1 cellular context compared by ENCODE assay signal in the genomic region with DNA sequence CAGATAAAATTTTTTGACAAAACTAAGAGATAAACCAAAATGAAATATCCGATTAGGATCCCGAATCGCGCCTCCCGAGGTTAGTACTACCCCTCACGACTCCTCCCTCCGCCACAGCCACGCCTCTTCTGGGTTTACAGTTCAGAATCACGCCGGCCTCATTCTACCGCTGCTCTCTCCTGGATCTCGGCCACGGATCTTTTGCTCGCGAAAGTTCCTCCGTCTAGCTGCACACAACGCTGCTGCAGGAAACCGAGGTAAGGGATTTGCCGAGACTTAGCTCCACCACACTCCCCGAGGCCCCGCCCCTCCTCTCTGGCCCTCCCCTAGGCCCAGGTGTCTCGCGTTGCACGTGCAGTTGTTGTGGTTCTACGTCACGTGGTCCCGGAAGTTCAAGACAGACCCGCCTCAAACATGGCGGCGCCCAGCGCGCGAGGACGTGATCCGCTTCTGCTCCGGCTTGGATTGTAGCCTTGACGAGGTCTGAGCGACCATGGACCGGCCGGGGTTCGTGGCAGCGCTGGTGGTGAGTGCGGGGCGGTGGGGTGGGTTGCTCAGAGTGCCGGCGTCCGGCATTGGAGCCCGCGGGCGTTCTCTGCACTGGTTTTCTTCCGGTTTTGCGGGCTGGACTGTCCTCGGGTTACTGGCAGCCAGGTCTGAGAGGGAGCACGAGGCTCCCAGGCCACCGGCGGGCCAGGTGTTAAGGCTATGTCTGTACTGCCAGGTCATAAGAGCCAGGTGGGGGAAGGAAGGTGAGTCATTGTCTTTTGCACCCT.
A peak's percentile ranks its signal among the peaks of the same experiment; 100 is the strongest.
TF ChIP-seq lines count a peak whose summit lies in the region.

A gene with protein sequence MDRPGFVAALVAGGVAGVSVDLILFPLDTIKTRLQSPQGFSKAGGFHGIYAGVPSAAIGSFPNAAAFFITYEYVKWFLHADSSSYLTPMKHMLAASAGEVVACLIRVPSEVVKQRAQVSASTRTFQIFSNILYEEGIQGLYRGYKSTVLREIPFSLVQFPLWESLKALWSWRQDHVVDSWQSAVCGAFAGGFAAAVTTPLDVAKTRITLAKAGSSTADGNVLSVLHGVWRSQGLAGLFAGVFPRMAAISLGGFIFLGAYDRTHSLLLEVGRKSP (plus strand): TSS at position 400 of the 776 bp plus-strand sequence. CDS start 94 bp downstream, at position 494.

TF ChIP-seq in SK-N-SH, 30 proteins besides CTCF, POLR2A, EP300 and RAD21 (continued from another document):
- TF ChIP-seq, protein P1, sequence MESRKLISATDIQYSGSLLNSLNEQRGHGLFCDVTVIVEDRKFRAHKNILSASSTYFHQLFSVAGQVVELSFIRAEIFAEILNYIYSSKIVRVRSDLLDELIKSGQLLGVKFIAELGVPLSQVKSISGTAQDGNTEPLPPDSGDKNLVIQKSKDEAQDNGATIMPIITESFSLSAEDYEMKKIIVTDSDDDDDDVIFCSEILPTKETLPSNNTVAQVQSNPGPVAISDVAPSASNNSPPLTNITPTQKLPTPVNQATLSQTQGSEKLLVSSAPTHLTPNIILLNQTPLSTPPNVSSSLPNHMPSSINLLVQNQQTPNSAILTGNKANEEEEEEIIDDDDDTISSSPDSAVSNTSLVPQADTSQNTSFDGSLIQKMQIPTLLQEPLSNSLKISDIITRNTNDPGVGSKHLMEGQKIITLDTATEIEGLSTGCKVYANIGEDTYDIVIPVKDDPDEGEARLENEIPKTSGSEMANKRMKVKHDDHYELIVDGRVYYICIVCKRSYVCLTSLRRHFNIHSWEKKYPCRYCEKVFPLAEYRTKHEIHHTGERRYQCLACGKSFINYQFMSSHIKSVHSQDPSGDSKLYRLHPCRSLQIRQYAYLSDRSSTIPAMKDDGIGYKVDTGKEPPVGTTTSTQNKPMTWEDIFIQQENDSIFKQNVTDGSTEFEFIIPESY (IDR thresholded peaks at IDR 0.05; ENCODE audit: borderline replicate concordance, low read depth): peak; percentile 96
- TF ChIP-seq SIN3A (IDR thresholded peaks at IDR 0.05; ENCODE audit: borderline replicate concordance, low read depth, low read length): peak; percentile 98
- TF ChIP-seq NFIC (IDR thresholded peaks at IDR 0.05; ENCODE audit: borderline replicate concordance): no peak
- TF ChIP-seq, protein P2, sequence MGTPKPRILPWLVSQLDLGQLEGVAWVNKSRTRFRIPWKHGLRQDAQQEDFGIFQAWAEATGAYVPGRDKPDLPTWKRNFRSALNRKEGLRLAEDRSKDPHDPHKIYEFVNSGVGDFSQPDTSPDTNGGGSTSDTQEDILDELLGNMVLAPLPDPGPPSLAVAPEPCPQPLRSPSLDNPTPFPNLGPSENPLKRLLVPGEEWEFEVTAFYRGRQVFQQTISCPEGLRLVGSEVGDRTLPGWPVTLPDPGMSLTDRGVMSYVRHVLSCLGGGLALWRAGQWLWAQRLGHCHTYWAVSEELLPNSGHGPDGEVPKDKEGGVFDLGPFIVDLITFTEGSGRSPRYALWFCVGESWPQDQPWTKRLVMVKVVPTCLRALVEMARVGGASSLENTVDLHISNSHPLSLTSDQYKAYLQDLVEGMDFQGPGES (IDR thresholded peaks at IDR 0.05; ENCODE audit: low read depth, low read length): no peak
- TF ChIP-seq, protein P3, sequence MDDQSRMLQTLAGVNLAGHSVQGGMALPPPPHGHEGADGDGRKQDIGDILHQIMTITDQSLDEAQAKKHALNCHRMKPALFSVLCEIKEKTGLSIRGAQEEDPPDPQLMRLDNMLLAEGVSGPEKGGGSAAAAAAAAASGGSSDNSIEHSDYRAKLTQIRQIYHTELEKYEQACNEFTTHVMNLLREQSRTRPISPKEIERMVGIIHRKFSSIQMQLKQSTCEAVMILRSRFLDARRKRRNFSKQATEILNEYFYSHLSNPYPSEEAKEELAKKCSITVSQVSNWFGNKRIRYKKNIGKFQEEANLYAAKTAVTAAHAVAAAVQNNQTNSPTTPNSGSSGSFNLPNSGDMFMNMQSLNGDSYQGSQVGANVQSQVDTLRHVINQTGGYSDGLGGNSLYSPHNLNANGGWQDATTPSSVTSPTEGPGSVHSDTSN (IDR thresholded peaks at IDR 0.05): no peak
- TF ChIP-seq FOSL2 (IDR thresholded peaks at IDR 0.05; ENCODE audit: borderline replicate concordance, low read depth): no peak
- TF ChIP-seq, protein P4, sequence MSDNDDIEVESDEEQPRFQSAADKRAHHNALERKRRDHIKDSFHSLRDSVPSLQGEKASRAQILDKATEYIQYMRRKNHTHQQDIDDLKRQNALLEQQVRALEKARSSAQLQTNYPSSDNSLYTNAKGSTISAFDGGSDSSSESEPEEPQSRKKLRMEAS (IDR thresholded peaks at IDR 0.05; ENCODE audit: low read depth): peak; percentile 100
- TF ChIP-seq EZH2phosphoT487 (IDR thresholded peaks at IDR 0.05; ENCODE audit: borderline replicate concordance, low read depth): no peak
TF ChIP-seq in SK-N-SH: peak in this region for 13.
